ENCODE assay signal across 19 cellular contexts in the genomic region with DNA sequence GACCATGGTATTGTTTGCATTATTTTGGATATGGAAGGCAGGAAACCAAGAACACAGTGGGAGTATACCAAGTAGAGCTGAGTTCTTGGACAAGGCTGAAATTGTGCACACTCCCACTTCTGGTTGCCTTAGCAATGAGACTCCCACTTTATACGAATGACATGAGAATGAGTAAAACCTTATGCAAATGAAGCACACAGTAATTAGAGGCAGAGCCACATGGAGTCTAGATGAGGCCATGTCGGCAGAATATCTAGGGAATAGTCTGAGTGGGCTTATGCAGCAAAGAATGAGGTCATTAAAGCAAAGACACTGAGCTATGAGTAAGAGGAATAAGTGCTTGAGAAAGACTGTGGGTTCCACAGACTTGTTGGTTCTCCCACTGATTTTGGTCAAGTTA.
"Had no signal": no experiment of that assay in that cellular context is flagged by ENCODE, and none has a peak within 500 bp of the region (broad histone marks: within the 10 kb centered on the region; RNA-seq: fewer than 3 reads in every experiment).

No MANE protein-coding gene starts in this region.

- DNase-seq: activated CD4-positive, alpha-beta T cell treated with anti-CD3 and anti-CD28 coated beads for 1 hour; activated CD4-positive, alpha-beta T cell treated with anti-CD3 and anti-CD28 coated beads, Interleukin-2, amount 50 U/mL, for 1 hour; activated CD8-positive, alpha-beta T cell treated with anti-CD3 and anti-CD28 coated beads, Interleukin-2, amount 10 ng/mL, durations not matched to agents 7 days and 5 days; activated gamma-delta T cell treated with Interleukin-2 at 50 U/mL for 16 hours; cerebellar nuclear complex; endodermal cell; esophagus squamous epithelium; foreskin fibroblast; left ventricle myocardium inferior; naive thymus-derived CD4-positive, alpha-beta T cell; stimulated activated CD4-positive, alpha-beta T cell treated with anti-CD3 and anti-CD28 coated beads, Interleukin-4, amount 100 ng/mL, for 24 hours; stimulated activated naive CD8-positive, alpha-beta T cell treated with anti-CD3 and anti-CD28 coated beads, Interleukin-15, Interleukin-2, amounts not matched to agents 100 U/mL and 50 U/mL, for 24 hours; WERI-Rb-1 had no signal

- H3K27me3 ChIP-seq: ascending aorta, esophagus squamous epithelium, right atrium auricular region, suprapubic skin, tibial nerve had no signal

- H3K27ac ChIP-seq: ascending aorta, coronary artery, esophagus squamous epithelium, left ventricle myocardium inferior, prostate gland, right atrium auricular region, suprapubic skin, WERI-Rb-1 had no signal

- H3K4me3 ChIP-seq: ascending aorta, coronary artery, esophagus squamous epithelium, left ventricle myocardium inferior, prostate gland, right atrium auricular region, suprapubic skin, tibial nerve had no signal
